ENCODE assay signal across 36 cellular contexts in genomic region chrX:128543114-128543513, GRCh38.
"Had no signal": no experiment of that assay in that cellular context is flagged by ENCODE, and none has a peak within 500 bp of the region (broad histone marks: within the 10 kb centered on the region; RNA-seq: fewer than 3 reads in every experiment).

No MANE protein-coding gene starts in this region.

- H3K4me3 Mint-ChIP-seq: activated CD4-positive, alpha-beta memory T cell treated with anti-CD3 and anti-CD28 coated beads, Interleukin-2, amount 10 ng/mL, durations not matched to agents 7 days and 5 days; activated CD4-positive, alpha-beta T cell treated with anti-CD3 and anti-CD28 coated beads for 36 hours; activated CD4-positive, alpha-beta T cell treated with anti-CD3 and anti-CD28 coated beads, Interleukin-2, amount 10 ng/mL, durations not matched to agents 7 days and 5 days; activated CD8-positive, alpha-beta memory T cell treated with anti-CD3 and anti-CD28 coated beads, Interleukin-2, amount 10 ng/mL, durations not matched to agents 7 days and 5 days; activated CD8-positive, alpha-beta T cell treated with anti-CD3 and anti-CD28 coated beads, Interleukin-2, amount 10 ng/mL, durations not matched to agents 7 days and 5 days; activated naive CD4-positive, alpha-beta T cell treated with anti-CD3 and anti-CD28 coated beads, Interleukin-2, amount 10 ng/mL, durations not matched to agents 7 days and 5 days; activated naive CD4-positive, alpha-beta T cell treated with anti-CD3 and anti-CD28 coated beads, Interleukin-2, amount 50 U/mL, for 24 hours; activated naive CD8-positive, alpha-beta T cell; activated naive CD8-positive, alpha-beta T cell treated with anti-CD3 and anti-CD28 coated beads, Interleukin-2, amount 10 ng/mL, durations not matched to agents 7 days and 5 days; activated naive CD8-positive, alpha-beta T cell treated with anti-CD3 and anti-CD28 coated beads, Interleukin-2, amount 50 U/mL, for 24 hours; activated T-cell treated with anti-CD3 and anti-CD28 coated beads, Interleukin-2, amount 50 U/mL, for 24 hours; brain; central memory CD8-positive, alpha-beta T cell; T-helper 1 cell treated with Interleukin-12 subunit alpha and Interleukin-12 subunit beta and Interleukin-4 antibody, amounts not matched to agents 30 μg/mL and 1 μg/mL, for 36 hours; T-helper 2 cell treated with Interferon-gamma antibody and Interleukin-4, amounts not matched to agents 5 μg/mL and 100 μg/mL, for 36 hours; WTC11 had no signal

- H3K27me3 Mint-ChIP-seq: activated CD4-positive, alpha-beta memory T cell treated with anti-CD3 and anti-CD28 coated beads, Interleukin-2, amount 10 ng/mL, durations not matched to agents 7 days and 5 days; activated CD4-positive, alpha-beta T cell treated with anti-CD3 and anti-CD28 coated beads for 36 hours; activated CD4-positive, alpha-beta T cell treated with anti-CD3 and anti-CD28 coated beads, Interleukin-2, amount 10 ng/mL, durations not matched to agents 7 days and 5 days; activated CD8-positive, alpha-beta memory T cell treated with anti-CD3 and anti-CD28 coated beads, Interleukin-2, amount 10 ng/mL, durations not matched to agents 7 days and 5 days; activated naive CD4-positive, alpha-beta T cell treated with anti-CD3 and anti-CD28 coated beads, Interleukin-2, amount 10 ng/mL, durations not matched to agents 7 days and 5 days; activated naive CD4-positive, alpha-beta T cell treated with anti-CD3 and anti-CD28 coated beads, Interleukin-2, amount 50 U/mL, for 24 hours; activated naive CD8-positive, alpha-beta T cell; activated naive CD8-positive, alpha-beta T cell treated with anti-CD3 and anti-CD28 coated beads, Interleukin-2, amount 10 ng/mL, durations not matched to agents 7 days and 5 days; activated naive CD8-positive, alpha-beta T cell treated with anti-CD3 and anti-CD28 coated beads, Interleukin-2, amount 50 U/mL, for 24 hours; central memory CD8-positive, alpha-beta T cell had no signal

- H3K27ac Mint-ChIP-seq: activated CD4-positive, alpha-beta memory T cell treated with anti-CD3 and anti-CD28 coated beads, Interleukin-2, amount 10 ng/mL, durations not matched to agents 7 days and 5 days; activated CD4-positive, alpha-beta T cell treated with anti-CD3 and anti-CD28 coated beads for 36 hours; activated CD4-positive, alpha-beta T cell treated with anti-CD3 and anti-CD28 coated beads, Interleukin-2, amount 10 ng/mL, durations not matched to agents 7 days and 5 days; activated CD8-positive, alpha-beta memory T cell treated with anti-CD3 and anti-CD28 coated beads, Interleukin-2, amount 10 ng/mL, durations not matched to agents 7 days and 5 days; activated CD8-positive, alpha-beta T cell treated with anti-CD3 and anti-CD28 coated beads, Interleukin-2, amount 10 ng/mL, durations not matched to agents 7 days and 5 days; activated naive CD4-positive, alpha-beta T cell treated with anti-CD3 and anti-CD28 coated beads, Interleukin-2, amount 10 ng/mL, durations not matched to agents 7 days and 5 days; activated naive CD4-positive, alpha-beta T cell treated with anti-CD3 and anti-CD28 coated beads, Interleukin-2, amount 50 U/mL, for 24 hours; activated naive CD8-positive, alpha-beta T cell; activated naive CD8-positive, alpha-beta T cell treated with anti-CD3 and anti-CD28 coated beads, Interleukin-2, amount 10 ng/mL, durations not matched to agents 7 days and 5 days; activated naive CD8-positive, alpha-beta T cell treated with anti-CD3 and anti-CD28 coated beads, Interleukin-2, amount 50 U/mL, for 24 hours; activated T-cell treated with anti-CD3 and anti-CD28 coated beads, Interleukin-2, amount 50 U/mL, for 24 hours; activated T-helper 2 cell treated with anti-CD3 and anti-CD28 coated beads, Interferon-gamma antibody, Interleukin-2, Interleukin-4, amounts not matched to agents 10 μg/mL and 5 μg/mL and 100 μg/mL, durations not matched to agents 14 hours and 24 hours and 36 hours; brain; T-helper 1 cell treated with Interleukin-12 subunit alpha and Interleukin-12 subunit beta and Interleukin-4 antibody, amounts not matched to agents 30 μg/mL and 1 μg/mL, for 36 hours; T-helper 2 cell treated with Interferon-gamma antibody and Interleukin-4, amounts not matched to agents 5 μg/mL and 100 μg/mL, for 36 hours; WTC11 had no signal

- H3K36me3 Mint-ChIP-seq: activated CD8-positive, alpha-beta memory T cell treated with anti-CD3 and anti-CD28 coated beads, Interleukin-2, amount 10 ng/mL, durations not matched to agents 7 days and 5 days; activated naive CD4-positive, alpha-beta T cell treated with anti-CD3 and anti-CD28 coated beads, Interleukin-2, amount 10 ng/mL, durations not matched to agents 7 days and 5 days; activated naive CD4-positive, alpha-beta T cell treated with anti-CD3 and anti-CD28 coated beads, Interleukin-2, amount 50 U/mL, for 24 hours; activated naive CD8-positive, alpha-beta T cell; activated naive CD8-positive, alpha-beta T cell treated with anti-CD3 and anti-CD28 coated beads, Interleukin-2, amount 10 ng/mL, durations not matched to agents 7 days and 5 days; brain; WTC11 had no signal

- ATAC-seq: activated CD4-positive, alpha-beta T cell treated with anti-CD3 and anti-CD28 coated beads for 36 hours; activated CD4-positive, CD25-positive, alpha-beta regulatory T cell treated with anti-CD3 and anti-CD28 coated beads, Interleukin-2, amount 50 U/mL, for 24 hours; activated CD8-positive, alpha-beta memory T cell treated with anti-CD3 and anti-CD28 coated beads, Interleukin-2, amount 10 ng/mL, durations not matched to agents 7 days and 5 days; activated CD8-positive, alpha-beta T cell treated with anti-CD3 and anti-CD28 coated beads, Interleukin-2, amount 10 ng/mL, durations not matched to agents 7 days and 5 days; activated naive CD8-positive, alpha-beta T cell treated with anti-CD3 and anti-CD28 coated beads, Interleukin-2, amount 50 U/mL, for 24 hours; WTC11 had no signal

- H3K4me1 Mint-ChIP-seq: activated CD4-positive, alpha-beta memory T cell treated with anti-CD3 and anti-CD28 coated beads, Interleukin-2, amount 10 ng/mL, durations not matched to agents 7 days and 5 days; activated CD4-positive, alpha-beta T cell treated with anti-CD3 and anti-CD28 coated beads for 36 hours; activated CD4-positive, alpha-beta T cell treated with anti-CD3 and anti-CD28 coated beads, Interleukin-2, amount 10 ng/mL, durations not matched to agents 7 days and 5 days; activated CD8-positive, alpha-beta memory T cell treated with anti-CD3 and anti-CD28 coated beads, Interleukin-2, amount 10 ng/mL, durations not matched to agents 7 days and 5 days; activated naive CD4-positive, alpha-beta T cell treated with anti-CD3 and anti-CD28 coated beads, Interleukin-2, amount 10 ng/mL, durations not matched to agents 7 days and 5 days; activated naive CD4-positive, alpha-beta T cell treated with anti-CD3 and anti-CD28 coated beads, Interleukin-2, amount 50 U/mL, for 24 hours; activated naive CD8-positive, alpha-beta T cell treated with anti-CD3 and anti-CD28 coated beads, Interleukin-2, amount 10 ng/mL, durations not matched to agents 7 days and 5 days; activated naive CD8-positive, alpha-beta T cell treated with anti-CD3 and anti-CD28 coated beads, Interleukin-2, amount 50 U/mL, for 24 hours; brain; central memory CD8-positive, alpha-beta T cell; WTC11 had no signal

- DNase-seq: activated CD4-positive, alpha-beta memory T cell treated with anti-CD3 and anti-CD28 coated beads, Interleukin-2, amount 10 ng/mL, durations not matched to agents 7 days and 5 days; activated CD4-positive, alpha-beta T cell treated with anti-CD3 and anti-CD28 coated beads for 1 hour; activated CD4-positive, alpha-beta T cell treated with anti-CD3 and anti-CD28 coated beads for 36 hours; activated CD4-positive, alpha-beta T cell treated with anti-CD3 and anti-CD28 coated beads for 48 hours; activated CD4-positive, alpha-beta T cell treated with anti-CD3 and anti-CD28 coated beads, Interleukin-2, amount 10 ng/mL, durations not matched to agents 7 days and 5 days; activated CD4-positive, alpha-beta T cell treated with anti-CD3 and anti-CD28 coated beads, Interleukin-2, amount 50 U/mL, for 48 hours; activated CD4-positive, CD25-positive, alpha-beta regulatory T cell; activated CD8-positive, alpha-beta memory T cell treated with anti-CD3 and anti-CD28 coated beads for 24 hours; activated CD8-positive, alpha-beta memory T cell treated with anti-CD3 and anti-CD28 coated beads, Interleukin-2, amount 10 ng/mL, durations not matched to agents 7 days and 5 days; activated CD8-positive, alpha-beta memory T cell treated with anti-CD3 and anti-CD28 coated beads, Interleukin-2, amount 50 U/mL, for 48 hours; activated CD8-positive, alpha-beta T cell treated with anti-CD3 and anti-CD28 coated beads, Interleukin-2, amount 10 ng/mL, durations not matched to agents 7 days and 5 days; activated effector memory CD4-positive, alpha-beta T cell treated with Interleukin-2 at 50 U/mL for 16 hours; activated gamma-delta T cell; activated naive CD4-positive, alpha-beta T cell treated with anti-CD3 and anti-CD28 coated beads, Interleukin-2, amount 10 ng/mL, durations not matched to agents 7 days and 5 days; activated naive CD4-positive, alpha-beta T cell treated with Interleukin-2 at 50 U/mL for 16 hours; activated naive CD8-positive, alpha-beta T cell treated with anti-CD3 and anti-CD28 coated beads, Interleukin-2, amount 10 ng/mL, durations not matched to agents 7 days and 5 days; activated naive CD8-positive, alpha-beta T cell treated with anti-CD3 and anti-CD28 coated beads, Interleukin-2, amount 50 U/mL, for 24 hours; activated T-cell treated with anti-CD3 and anti-CD28 coated beads, Interleukin-2, amount 50 U/mL, for 24 hours; activated T-cell treated with anti-CD3 and anti-CD28 coated beads, Interleukin-2, amount 50 U/mL, for 48 hours; amygdala; anterior cingulate cortex; caudate nucleus; cerebellar nuclear complex; T-helper 1 cell; T-helper 2 cell; T-helper 9 cell; WERI-Rb-1 had no signal

- H3K9me3 Mint-ChIP-seq: activated CD4-positive, alpha-beta T cell treated with anti-CD3 and anti-CD28 coated beads, Interleukin-2, amount 10 ng/mL, durations not matched to agents 7 days and 5 days; activated naive CD4-positive, alpha-beta T cell treated with anti-CD3 and anti-CD28 coated beads, Interleukin-2, amount 50 U/mL, for 24 hours; activated naive CD8-positive, alpha-beta T cell treated with anti-CD3 and anti-CD28 coated beads, Interleukin-2, amount 10 ng/mL, durations not matched to agents 7 days and 5 days; activated naive CD8-positive, alpha-beta T cell treated with anti-CD3 and anti-CD28 coated beads, Interleukin-2, amount 50 U/mL, for 24 hours; activated T-cell treated with anti-CD3 and anti-CD28 coated beads, Interleukin-2, amount 50 U/mL, for 24 hours; activated T-helper 2 cell treated with anti-CD3 and anti-CD28 coated beads, Interferon-gamma antibody, Interleukin-2, Interleukin-4, amounts not matched to agents 10 μg/mL and 5 μg/mL and 100 μg/mL, durations not matched to agents 14 hours and 24 hours and 36 hours; T-helper 1 cell treated with Interleukin-12 subunit alpha and Interleukin-12 subunit beta and Interleukin-4 antibody, amounts not matched to agents 30 μg/mL and 1 μg/mL, for 36 hours had no signal
